ENCODE assay signal across 19 cellular contexts in the genomic region with DNA sequence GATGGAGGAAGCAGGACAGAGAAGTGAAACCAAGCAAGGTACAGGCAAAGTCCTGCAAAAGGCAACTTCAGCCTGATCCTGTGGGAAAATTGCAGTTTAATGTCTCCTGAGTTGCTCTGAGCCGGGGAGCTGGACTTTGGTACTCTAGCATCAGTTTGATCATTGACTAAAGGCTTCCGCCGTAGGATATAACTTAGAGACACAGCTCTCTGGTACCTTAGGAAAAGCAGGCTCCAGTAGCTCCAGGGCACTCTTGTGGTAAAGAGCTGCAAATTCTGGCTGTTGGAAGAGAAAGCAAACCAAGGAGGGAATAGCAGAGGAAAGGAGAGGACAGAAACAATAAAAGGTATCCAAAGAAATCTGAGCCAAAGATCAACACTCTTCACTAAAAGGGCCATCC.
"Had no signal": no experiment of that assay in that cellular context is flagged by ENCODE, and none has a peak within 500 bp of the region (broad histone marks: within the 10 kb centered on the region; RNA-seq: fewer than 3 reads in every experiment).

No MANE protein-coding gene starts in this region.

- H3K27ac Mint-ChIP-seq: activated CD4-positive, alpha-beta T cell treated with anti-CD3 and anti-CD28 coated beads for 36 hours; activated naive CD8-positive, alpha-beta T cell; activated T-helper 1 cell treated with anti-CD3 and anti-CD28 coated beads, Interleukin-12 subunit alpha, Interleukin-12 subunit beta, Interleukin-2, Interleukin-4 antibody, amounts not matched to agents 30 ng/mL and 10 ng/mL and 1 ng/mL, durations not matched to agents 14 hours and 24 hours and 36 hours; progenitor cell of endocrine pancreas had no signal

- H3K27me3 ChIP-seq: esophagus squamous epithelium, heart right ventricle, testis had no signal

- H3K27ac ChIP-seq: esophagus squamous epithelium, heart right ventricle, skin epidermis, testis had no signal

- H3K4me1 ChIP-seq: esophagus squamous epithelium, heart right ventricle, testis had no signal

- H3K27me3 Mint-ChIP-seq: activated CD4-positive, alpha-beta T cell treated with anti-CD3 and anti-CD28 coated beads for 36 hours; activated naive CD8-positive, alpha-beta T cell; progenitor cell of endocrine pancreas had no signal

- H3K9me3 Mint-ChIP-seq: activated T-helper 1 cell treated with anti-CD3 and anti-CD28 coated beads, Interleukin-12 subunit alpha, Interleukin-12 subunit beta, Interleukin-2, Interleukin-4 antibody, amounts not matched to agents 30 ng/mL and 10 ng/mL and 1 ng/mL, durations not matched to agents 14 hours and 24 hours and 36 hours had no signal

- H3K36me3 ChIP-seq: esophagus squamous epithelium, heart right ventricle had no signal

- H3K4me3 ChIP-seq: esophagus squamous epithelium, heart right ventricle, lung, skin epidermis, testis had no signal

- H3K9me3 ChIP-seq: esophagus squamous epithelium, heart right ventricle, testis had no signal

- DNase-seq: activated CD4-positive, alpha-beta T cell treated with anti-CD3 and anti-CD28 coated beads for 36 hours; activated CD4-positive, alpha-beta T cell treated with anti-CD3 and anti-CD28 coated beads, Interleukin-2, amount 50 U/mL, for 48 hours; effector CD8-positive, alpha-beta T cell; esophagus squamous epithelium; heart right ventricle; right cardiac atrium; stimulated activated CD4-positive, alpha-beta T cell treated with anti-CD3 and anti-CD28 coated beads, Interleukin-15, amount 100 ng/mL, for 24 hours; stimulated activated CD4-positive, alpha-beta T cell treated with anti-CD3 and anti-CD28 coated beads, Interleukin-2, amount 100 ng/mL, for 48 hours; SW 1271; testis had no signal

- H3K4me3 Mint-ChIP-seq: activated CD4-positive, alpha-beta T cell treated with anti-CD3 and anti-CD28 coated beads for 36 hours; activated naive CD8-positive, alpha-beta T cell; activated T-helper 1 cell treated with anti-CD3 and anti-CD28 coated beads, Interleukin-12 subunit alpha, Interleukin-12 subunit beta, Interleukin-2, Interleukin-4 antibody, amounts not matched to agents 30 ng/mL and 10 ng/mL and 1 ng/mL, durations not matched to agents 14 hours and 24 hours and 36 hours had no signal

- H3K36me3 Mint-ChIP-seq: activated naive CD8-positive, alpha-beta T cell had no signal

- H3K4me1 Mint-ChIP-seq: activated CD4-positive, alpha-beta T cell treated with anti-CD3 and anti-CD28 coated beads for 36 hours had no signal

- FAIRE-seq: bronchial epithelial cell, endothelial cell of umbilical vein, islet of Langerhans, TTC549 had no signal
